ENCODE assay signal across 9 cellular contexts in genomic region chr19:13022859-13023636, GRCh38. TPM values are rescaled to one million over a fixed set of nuclear protein-coding genes. Genes with fewer than 3 reads are reported as not detected.
DNase-seq lines count a peak whose midpoint lies in the region; ATAC-seq and TF ChIP-seq lines count a peak whose summit lies in the region.
"Had no signal": no experiment of that assay in that cellular context is flagged by ENCODE, and none has a peak within 500 bp of the region (broad histone marks: within the 10 kb centered on the region; RNA-seq: fewer than 3 reads in every experiment).

No MANE protein-coding gene starts in this region.

- H3K27me3 Mint-ChIP-seq in activated CD8-positive, alpha-beta T cell treated with anti-CD3 and anti-CD28 coated beads for 36 hours = peaks cover 21% of the 10 kb centered on the region

- ATAC-seq in activated CD8-positive, alpha-beta T cell treated with anti-CD3 and anti-CD28 coated beads for 36 hours = peak; percentile 63
- ATAC-seq in GM19328 (IDR thresholded peaks at IDR 0.05; ENCODE audit: unreplicated experiment) (no peak), HG02840 (IDR thresholded peaks at IDR 0.05; ENCODE audit: low FRiP score, unreplicated experiment) (no peak)

- CTCF ChIA-PET in activated CD8-positive, alpha-beta T cell treated with anti-CD3 and anti-CD28 coated beads for 36 hours (lab: Charles Lee) = interaction anchor here (1.1 to 12.4 kb wide), 7 partner anchors 10 to 72 kb away, joined by 3 to 154 read pairs (median 12); no protein-coding TSS in a partner anchor

- H3K4me1 Mint-ChIP-seq in activated CD8-positive, alpha-beta T cell treated with anti-CD3 and anti-CD28 coated beads for 36 hours (ENCODE audit: low read depth) = peaks cover 18% of the 10 kb centered on the region
- H3K4me1 Mint-ChIP-seq: neural crest cell had no signal

- DNase-seq in NCI-H1436 (lab: John Stamatoyannopoulos, UW) (peak; percentile 27), NCI-H1436 treated with DMSO at 0.1 percent for 48 hours (lab: John Stamatoyannopoulos, UW) (no peak), NCI-H1105 (lab: John Stamatoyannopoulos, UW) (peak; percentile 75), foreskin fibroblast (peak; percentile 94 to 97), occipital lobe (lab: John Stamatoyannopoulos, UW) (peak; percentile 82)
- peak; percentile 29 for DNase-seq in activated CD8-positive, alpha-beta T cell treated with anti-CD3 and anti-CD28 coated beads for 36 hours

- H3K4me3 ChIP-seq in foreskin fibroblast (ENCODE audit: low read depth in 1 of 2, low read length in 2 of 2) = peak overlapping the region; percentile 67 to 90

- H3K36me3 Mint-ChIP-seq in activated CD8-positive, alpha-beta T cell treated with anti-CD3 and anti-CD28 coated beads for 36 hours (ENCODE audit: low read depth) = peaks cover 4% of the 10 kb centered on the region

- no peak for TF ChIP-seq CTCF in activated CD8-positive, alpha-beta T cell treated with anti-CD3 and anti-CD28 coated beads for 36 hours (IDR thresholded peaks at IDR 0.05)
- TF ChIP-seq CTCF in foreskin fibroblast (IDR thresholded peaks at IDR 0.05; ENCODE audit: low read depth, low read length) = no peak

- H3K9me3 Mint-ChIP-seq in activated CD8-positive, alpha-beta T cell treated with anti-CD3 and anti-CD28 coated beads for 36 hours = no peaks in the 10 kb centered on the region
- H3K9me3 Mint-ChIP-seq: neural crest cell had no signal

- H3K4me3 Mint-ChIP-seq in activated CD8-positive, alpha-beta T cell treated with anti-CD3 and anti-CD28 coated beads for 36 hours = peak overlapping the region; percentile 64
- H3K4me3 Mint-ChIP-seq: neural crest cell had no signal

- intact Hi-C loops in activated CD8-positive, alpha-beta T cell treated with anti-CD3 and anti-CD28 coated beads for 36 hours (cut with micrococcal nuclease) = no loop called here

- H3K27ac Mint-ChIP-seq in activated CD8-positive, alpha-beta T cell treated with anti-CD3 and anti-CD28 coated beads for 36 hours = peak overlapping the region; percentile 12

- POLR2A ChIA-PET in activated CD8-positive, alpha-beta T cell treated with anti-CD3 and anti-CD28 coated beads for 36 hours (lab: Charles Lee) = interaction anchor here (1.6 kb wide), 1 partner anchor 10 kb away, joined by 8 read pairs; no protein-coding TSS in a partner anchor

RNA-seq across cellular contexts. Expression of gene NFIX, which starts 27.8 kb away (rescaled TPM):
- 1 to 10 TPM; 4.7 to 5.0 TPM for total RNA-seq in activated CD8-positive, alpha-beta T cell treated with anti-CD3 and anti-CD28 coated beads for 36 hours
- 124 TPM for total RNA-seq in occipital lobe

RNA-seq across cellular contexts. Expression of gene DAND5, which starts 53.7 kb away (rescaled TPM):
- total RNA-seq in activated CD8-positive, alpha-beta T cell treated with anti-CD3 and anti-CD28 coated beads for 36 hours = not detected
- not detected for total RNA-seq in occipital lobe
- total RNA-seq: neural crest cell had no signal

Comparison
In these comparisons a context has a peak if more than half of its experiments do, and no peak if none do; other contexts are left out.
1. RNA of gene NFIX, which starts 27.8 kb away (total RNA-seq): 124 TPM in occipital lobe (single experiment); 4.7 to 5.0 TPM in activated CD8-positive, alpha-beta T cell treated with anti-CD3 and anti-CD28 coated beads for 36 hours; every median in the first group is over 10 times any median in the second.